ENCODE assay signal across 1 cellular context in the genomic region with DNA sequence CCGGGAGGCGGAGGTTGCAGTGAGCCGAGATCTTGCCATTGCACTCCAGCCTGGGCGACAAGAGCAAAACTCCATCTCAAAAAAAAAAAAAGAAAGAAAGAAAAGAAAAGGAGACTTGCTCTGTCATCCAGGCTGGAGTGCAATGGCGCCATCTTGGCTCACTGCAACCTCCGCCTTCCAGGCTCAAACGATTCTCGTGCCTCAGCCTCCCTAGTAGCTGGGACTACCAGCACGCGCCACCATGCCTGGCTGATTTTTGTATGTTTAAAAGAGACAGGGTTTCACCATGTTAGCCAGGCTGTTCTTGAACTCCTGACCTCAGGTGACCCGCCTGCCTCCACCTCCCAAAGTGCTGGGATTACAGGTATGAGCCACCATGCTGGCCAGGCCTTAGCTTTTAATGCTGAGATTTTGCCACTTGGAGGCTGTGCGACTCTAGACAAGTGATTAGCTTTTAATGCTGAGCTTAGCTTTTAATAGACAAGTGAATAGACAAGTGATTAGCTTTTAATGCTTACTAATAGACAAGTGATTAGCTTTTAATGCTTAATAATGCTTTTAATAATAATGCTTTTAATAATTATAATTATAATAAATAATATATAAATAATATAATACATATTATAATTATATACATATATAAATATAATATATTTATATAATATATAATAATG.
TF ChIP-seq lines count a peak whose summit lies in the region.

No MANE protein-coding gene starts in this region.

TF ChIP-seq in K562, 482 proteins besides CTCF, POLR2A, EP300 and RAD21:
- TF ChIP-seq CXXC5 (CRISPR knock-in tag; IDR thresholded peaks at IDR 0.05) (no peak), ZNF12 (CRISPR knock-in tag; IDR thresholded peaks at IDR 0.05) (no peak), DACH1 (IDR thresholded peaks at IDR 0.05; ENCODE audit: partially characterized antibody) (peak; percentile 53), TOE1 (IDR thresholded peaks at IDR 0.05; ENCODE audit: borderline replicate concordance) (no peak), TOE1 (CRISPR knock-in tag; IDR thresholded peaks at IDR 0.05; ENCODE audit: borderline replicate concordance, low read depth) (no peak), ELF2 (CRISPR knock-in tag; IDR thresholded peaks at IDR 0.05) (no peak)
- TF ChIP-seq, protein P1, sequence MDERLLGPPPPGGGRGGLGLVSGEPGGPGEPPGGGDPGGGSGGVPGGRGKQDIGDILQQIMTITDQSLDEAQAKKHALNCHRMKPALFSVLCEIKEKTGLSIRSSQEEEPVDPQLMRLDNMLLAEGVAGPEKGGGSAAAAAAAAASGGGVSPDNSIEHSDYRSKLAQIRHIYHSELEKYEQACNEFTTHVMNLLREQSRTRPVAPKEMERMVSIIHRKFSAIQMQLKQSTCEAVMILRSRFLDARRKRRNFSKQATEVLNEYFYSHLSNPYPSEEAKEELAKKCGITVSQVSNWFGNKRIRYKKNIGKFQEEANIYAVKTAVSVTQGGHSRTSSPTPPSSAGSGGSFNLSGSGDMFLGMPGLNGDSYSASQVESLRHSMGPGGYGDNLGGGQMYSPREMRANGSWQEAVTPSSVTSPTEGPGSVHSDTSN (CRISPR knock-in tag; IDR thresholded peaks at IDR 0.05; ENCODE audit: low read depth) = no peak
- TF ChIP-seq, protein P1 (tag; conservative IDR thresholded peaks at IDR 0.05; ENCODE audit: low read depth) = no peak
- TF ChIP-seq, protein P2, sequence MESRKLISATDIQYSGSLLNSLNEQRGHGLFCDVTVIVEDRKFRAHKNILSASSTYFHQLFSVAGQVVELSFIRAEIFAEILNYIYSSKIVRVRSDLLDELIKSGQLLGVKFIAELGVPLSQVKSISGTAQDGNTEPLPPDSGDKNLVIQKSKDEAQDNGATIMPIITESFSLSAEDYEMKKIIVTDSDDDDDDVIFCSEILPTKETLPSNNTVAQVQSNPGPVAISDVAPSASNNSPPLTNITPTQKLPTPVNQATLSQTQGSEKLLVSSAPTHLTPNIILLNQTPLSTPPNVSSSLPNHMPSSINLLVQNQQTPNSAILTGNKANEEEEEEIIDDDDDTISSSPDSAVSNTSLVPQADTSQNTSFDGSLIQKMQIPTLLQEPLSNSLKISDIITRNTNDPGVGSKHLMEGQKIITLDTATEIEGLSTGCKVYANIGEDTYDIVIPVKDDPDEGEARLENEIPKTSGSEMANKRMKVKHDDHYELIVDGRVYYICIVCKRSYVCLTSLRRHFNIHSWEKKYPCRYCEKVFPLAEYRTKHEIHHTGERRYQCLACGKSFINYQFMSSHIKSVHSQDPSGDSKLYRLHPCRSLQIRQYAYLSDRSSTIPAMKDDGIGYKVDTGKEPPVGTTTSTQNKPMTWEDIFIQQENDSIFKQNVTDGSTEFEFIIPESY (CRISPR knock-in tag; IDR thresholded peaks at IDR 0.05) = peak; percentile 80; the same call in 1 of the 2 replicates
TF ChIP-seq in K562: peak in this region for 2.
